Comparison of ENCODE assay signal across 25 cellular contexts in genomic region chr1:60345621-60346020, GRCh38.
A peak's percentile ranks its signal among the peaks of the same experiment; 100 is the strongest.
DNase-seq lines count a peak whose midpoint lies in the region; ATAC-seq and TF ChIP-seq lines count a peak whose summit lies in the region.
"Had no signal": no experiment of that assay in that cellular context is flagged by ENCODE, and none has a peak within 500 bp of the region (broad histone marks: within the 10 kb centered on the region; RNA-seq: fewer than 3 reads in every experiment).

No MANE protein-coding gene starts in this region.

- intact Hi-C loops in left lung (cut with DNase I), result no loop called here
- intact Hi-C loops in naive thymus-derived CD4-positive, alpha-beta T cell (cut with micrococcal nuclease), result no loop called here

- no peak for TF ChIP-seq CTCF in epithelial cell of esophagus (IDR thresholded peaks at IDR 0.05; ENCODE audit: insufficient read depth, low read depth, low read length, missing control alignments)
- TF ChIP-seq CTCF in left lung (IDR thresholded peaks at IDR 0.05), result no peak

- no peaks in the 10 kb centered on the region for H3K9me3 ChIP-seq in left lung
- H3K9me3 ChIP-seq in naive thymus-derived CD4-positive, alpha-beta T cell (ENCODE audit: control insufficient read depth in 2 of 3, low read length in 3 of 3), result no peaks in the 10 kb centered on the region
- H3K9me3 ChIP-seq: tibial nerve had no signal

- H3K4me3 ChIP-seq in epithelial cell of esophagus (ENCODE audit: low read length), result no peak overlapping the region
- no peak overlapping the region for H3K4me3 ChIP-seq in left lung
- no peak overlapping the region for H3K4me3 ChIP-seq in naive thymus-derived CD4-positive, alpha-beta T cell (ENCODE audit: low read length)
- H3K4me3 ChIP-seq: dorsolateral prefrontal cortex, tibial nerve had no signal

- H3K36me3 ChIP-seq in left lung, result no peaks in the 10 kb centered on the region
- H3K36me3 ChIP-seq in naive thymus-derived CD4-positive, alpha-beta T cell (ENCODE audit: control insufficient read depth in 2 of 3, insufficient read depth in 3 of 3, low read length in 3 of 3), result no peaks in the 10 kb centered on the region
- H3K36me3 ChIP-seq: tibial nerve had no signal

- no peak overlapping the region for H3K27ac Mint-ChIP-seq in immature natural killer cell
- H3K27ac Mint-ChIP-seq in naive thymus-derived CD4-positive, alpha-beta T cell, result no peak overlapping the region
- H3K27ac Mint-ChIP-seq: activated B cell treated with CpG ODN at 0.5 μM for 24 hours; activated CD4-positive, alpha-beta memory T cell treated with anti-CD3 and anti-CD28 coated beads for 36 hours; activated naive CD8-positive, alpha-beta T cell treated with anti-CD3 and anti-CD28 coated beads, Interleukin-2, amount 50 U/mL, for 24 hours; stimulated activated naive CD8-positive, alpha-beta T cell treated with anti-CD3 and anti-CD28 coated beads, Interleukin-15, Interleukin-2, amounts not matched to agents 100 ng/mL and 50 ng/mL, for 24 hours had no signal

- POLR2A ChIA-PET in naive thymus-derived CD4-positive, alpha-beta T cell (lab: Charles Lee), result no interaction called here

- H3K27ac ChIP-seq in left lung, result peak overlapping the region in 1 of 2 donors; percentile 5
- no peak overlapping the region for H3K27ac ChIP-seq in naive thymus-derived CD4-positive, alpha-beta T cell (ENCODE audit: low read depth, low read length)
- H3K27ac ChIP-seq: dorsolateral prefrontal cortex, RWPE1, tibial nerve had no signal

- H3K27me3 ChIP-seq in left lung, result no peaks in the 10 kb centered on the region
- H3K27me3 ChIP-seq in naive thymus-derived CD4-positive, alpha-beta T cell (ENCODE audit: control insufficient read depth in 2 of 2, insufficient read depth in 2 of 2, low read length in 2 of 2), result no peaks in the 10 kb centered on the region
- H3K27me3 ChIP-seq: tibial nerve had no signal

- no peaks in the 10 kb centered on the region for H3K36me3 Mint-ChIP-seq in immature natural killer cell
- no peaks in the 10 kb centered on the region for H3K36me3 Mint-ChIP-seq in naive thymus-derived CD4-positive, alpha-beta T cell
- H3K36me3 Mint-ChIP-seq: activated CD4-positive, alpha-beta memory T cell treated with anti-CD3 and anti-CD28 coated beads for 36 hours had no signal

- no peaks in the 10 kb centered on the region for H3K4me1 Mint-ChIP-seq in immature natural killer cell
- H3K4me1 Mint-ChIP-seq in naive thymus-derived CD4-positive, alpha-beta T cell, result no peaks in the 10 kb centered on the region
- H3K4me1 Mint-ChIP-seq: activated B cell treated with CpG ODN at 0.5 μM for 24 hours; activated naive CD8-positive, alpha-beta T cell treated with anti-CD3 and anti-CD28 coated beads, Interleukin-2, amount 50 U/mL, for 24 hours had no signal

- no peak overlapping the region for H3K4me3 Mint-ChIP-seq in immature natural killer cell
- no peak overlapping the region for H3K4me3 Mint-ChIP-seq in naive thymus-derived CD4-positive, alpha-beta T cell
- H3K4me3 Mint-ChIP-seq: activated B cell treated with CpG ODN at 0.5 μM for 24 hours; activated CD4-positive, alpha-beta memory T cell treated with anti-CD3 and anti-CD28 coated beads for 36 hours; activated naive CD8-positive, alpha-beta T cell treated with anti-CD3 and anti-CD28 coated beads, Interleukin-2, amount 50 U/mL, for 24 hours; stimulated activated naive CD8-positive, alpha-beta T cell treated with anti-CD3 and anti-CD28 coated beads, Interleukin-15, Interleukin-2, amounts not matched to agents 100 ng/mL and 50 ng/mL, for 24 hours had no signal

- CTCF ChIA-PET in naive thymus-derived CD4-positive, alpha-beta T cell (lab: Charles Lee), result no interaction called here

- DNase-seq in AG08395 (ENCODE audit: low spot score) (peak; percentile 42), NCI-H226 (peak; percentile 60), epithelial cell of esophagus (ENCODE audit: low read depth) (peak; percentile 45), left lung (no peak), SHP77 treated with DMSO at 0.1 percent for 48 hours (lab: John Stamatoyannopoulos, UW) (no peak), iPS-NIHi7 (ENCODE audit: extremely low spot score) (no peak), immature natural killer cell (no peak)
- DNase-seq in naive thymus-derived CD4-positive, alpha-beta T cell, result no peak
- DNase-seq: activated B cell treated with CpG ODN at 0.5 μM for 24 hours; activated CD4-positive, alpha-beta memory T cell treated with anti-CD3 and anti-CD28 coated beads for 36 hours; activated effector memory CD4-positive, alpha-beta T cell treated with Interleukin-2 at 50 U/mL for 16 hours; activated naive CD8-positive, alpha-beta T cell treated with anti-CD3 and anti-CD28 coated beads, Interleukin-2, amount 50 U/mL, for 24 hours; central memory CD4-positive, alpha-beta T cell; COR-L47; dorsolateral prefrontal cortex; mesenchymal stem cell; NCI-H187; NCI-H69; nucleus accumbens; stimulated activated CD4-positive, alpha-beta T cell treated with anti-CD3 and anti-CD28 coated beads, Interleukin-4, amount 100 ng/mL, for 4 hours; T-helper 9 cell had no signal

- peaks cover 0 to 6% (median 0%) of the 10 kb centered on the region in 6 donors for H3K9me3 Mint-ChIP-seq in immature natural killer cell
- peaks cover 0 to 8% (median 0%) of the 10 kb centered on the region in 11 donors for H3K9me3 Mint-ChIP-seq in naive thymus-derived CD4-positive, alpha-beta T cell
- H3K9me3 Mint-ChIP-seq: activated B cell treated with CpG ODN at 0.5 μM for 24 hours; activated CD4-positive, alpha-beta memory T cell treated with anti-CD3 and anti-CD28 coated beads for 36 hours; activated naive CD8-positive, alpha-beta T cell treated with anti-CD3 and anti-CD28 coated beads, Interleukin-2, amount 50 U/mL, for 24 hours had no signal

- H3K4me1 ChIP-seq in left lung, result no peaks in the 10 kb centered on the region
- H3K4me1 ChIP-seq in naive thymus-derived CD4-positive, alpha-beta T cell (ENCODE audit: control insufficient read depth in 2 of 2, insufficient read depth in 2 of 2, low read length in 2 of 2), result no peaks in the 10 kb centered on the region
- H3K4me1 ChIP-seq: tibial nerve had no signal

- peak; percentile 82 for ATAC-seq in left lung
- ATAC-seq in naive thymus-derived CD4-positive, alpha-beta T cell, result no peak
- ATAC-seq: activated naive CD8-positive, alpha-beta T cell treated with anti-CD3 and anti-CD28 coated beads, Interleukin-2, amount 50 U/mL, for 24 hours; SK-N-SH treated with all-trans-retinoic acid at 6 μM for 48 hours had no signal

- H3K27me3 Mint-ChIP-seq in immature natural killer cell (ENCODE audit: low read depth in 3 of 3), result peaks cover 0 to 2% (median 0%) of the 10 kb centered on the region in 3 donors
- no peaks in the 10 kb centered on the region for H3K27me3 Mint-ChIP-seq in naive thymus-derived CD4-positive, alpha-beta T cell
- H3K27me3 Mint-ChIP-seq: activated B cell treated with CpG ODN at 0.5 μM for 24 hours; activated CD4-positive, alpha-beta memory T cell treated with anti-CD3 and anti-CD28 coated beads for 36 hours; activated naive CD8-positive, alpha-beta T cell treated with anti-CD3 and anti-CD28 coated beads, Interleukin-2, amount 50 U/mL, for 24 hours; stimulated activated naive CD8-positive, alpha-beta T cell treated with anti-CD3 and anti-CD28 coated beads, Interleukin-15, Interleukin-2, amounts not matched to agents 100 ng/mL and 50 ng/mL, for 24 hours had no signal

Comparison
In these comparisons a context has a peak if more than half of its experiments do, and no peak if none do; other contexts are left out.
1. DNase-seq: peak in AG08395 (single experiment), NCI-H226 (single experiment) and epithelial cell of esophagus (single experiment); none in left lung (0 of 2), SHP77 treated with DMSO at 0.1 percent for 48 hours (single experiment), iPS-NIHi7 (single experiment), immature natural killer cell (0 of 3) and naive thymus-derived CD4-positive, alpha-beta T cell (0 of 9).